Comparison of ENCODE assay signal across 8 cellular contexts in genomic region chr6:134318396-134319281, GRCh38. TPM values are rescaled to one million over a fixed set of nuclear protein-coding genes. Genes with fewer than 3 reads are reported as not detected.
DNase-seq lines count a peak whose midpoint lies in the region; ATAC-seq and TF ChIP-seq lines count a peak whose summit lies in the region.

No MANE protein-coding gene starts in this region.

- no peaks in the 10 kb centered on the region for H3K36me3 ChIP-seq in CD4-positive, CD25-positive, alpha-beta regulatory T cell (ENCODE audit: control insufficient read depth, insufficient read depth, low read length)
- no peaks in the 10 kb centered on the region for H3K36me3 ChIP-seq in HUES64 (ENCODE audit: insufficient read depth, low read length)
- H3K36me3 ChIP-seq in sigmoid colon: no peaks in the 10 kb centered on the region
- no peaks in the 10 kb centered on the region for H3K36me3 ChIP-seq in MM.1S (replicated peaks; ENCODE audit: insufficient read depth, low read length)

- no peaks in the 10 kb centered on the region for H3K79me2 ChIP-seq in MM.1S (ENCODE audit: low read length)

- peak overlapping the region; percentile 79 to 93 (median 86) for H3K4me3 Mint-ChIP-seq in CD4-positive, CD25-positive, alpha-beta regulatory T cell
- peak overlapping the region; percentile 80 for H3K4me3 Mint-ChIP-seq in chondrocyte (ENCODE audit: unreplicated experiment)
- H3K4me3 Mint-ChIP-seq in nephron progenitor cell: peak overlapping the region; percentile 89

- H3K9ac ChIP-seq in HUES64 (ENCODE audit: low read depth, low read length) (no peak overlapping the region), MM.1S (ENCODE audit: low read length) (no peak overlapping the region)

- H3K9me2 ChIP-seq in MM.1S (replicated peaks; ENCODE audit: insufficient read depth, low read length): no peaks in the 10 kb centered on the region

- peaks cover 12% of the 10 kb centered on the region for H3K4me1 ChIP-seq in CD4-positive, CD25-positive, alpha-beta regulatory T cell (ENCODE audit: control insufficient read depth, insufficient read depth, low read length, poor library complexity, severe bottlenecking)
- H3K4me1 ChIP-seq in HUES64 (ENCODE audit: insufficient read depth, low read length) (peaks cover 22% of the 10 kb centered on the region), sigmoid colon (peaks cover 0 to 12% (median 3%) of the 10 kb centered on the region in 4 donors), MM.1S (ENCODE audit: low read length) (no peaks in the 10 kb centered on the region)

- no peak for TF ChIP-seq CTCF in chondrocyte (IDR thresholded peaks at IDR 0.05)
- no peak for TF ChIP-seq CTCF in nephron progenitor cell (IDR thresholded peaks at IDR 0.05)
- TF ChIP-seq CTCF in sigmoid colon (IDR thresholded peaks at IDR 0.05): no peak
- TF ChIP-seq CTCF in MM.1S (IDR thresholded peaks at IDR 0.05; ENCODE audit: low read length): no peak

- no peaks in the 10 kb centered on the region for H3K36me3 Mint-ChIP-seq in CD4-positive, CD25-positive, alpha-beta regulatory T cell
- H3K36me3 Mint-ChIP-seq in chondrocyte (ENCODE audit: low read depth) (no peaks in the 10 kb centered on the region), nephron progenitor cell (ENCODE audit: low read depth) (no peaks in the 10 kb centered on the region)

- ATAC-seq in CD4-positive, CD25-positive, alpha-beta regulatory T cell (ENCODE audit: low read depth in 2 of 2): no peak
- no peak for ATAC-seq in GM18873 (IDR thresholded peaks at IDR 0.05; ENCODE audit: low FRiP score, unreplicated experiment)

- H3F3A ChIP-seq in MM.1S (ENCODE audit: insufficient read depth, low read length): no peaks in the 10 kb centered on the region

- intact Hi-C loops in sigmoid colon (cut with DNase I): no loop called here

- 94% methylated on average over 2 of the region's 5 CpGs for whole genome bisulfite sequencing in HUES64
- 40 to 69% methylated on average over 5 of the region's 5 CpGs for WGBS in sigmoid colon, 2 donors

- peaks cover 46% of the 10 kb centered on the region for H3K27me3 Mint-ChIP-seq in CD4-positive, CD25-positive, alpha-beta regulatory T cell
- H3K27me3 Mint-ChIP-seq in chondrocyte (ENCODE audit: low read depth) (no peaks in the 10 kb centered on the region), nephron progenitor cell (ENCODE audit: low read depth, poor library complexity) (peaks cover 39% of the 10 kb centered on the region)

- H4K20me1 ChIP-seq in MM.1S (ENCODE audit: insufficient read depth, low read length): no peaks in the 10 kb centered on the region

- H3K4me1 Mint-ChIP-seq in CD4-positive, CD25-positive, alpha-beta regulatory T cell: peaks cover 5 to 20% (median 12%) of the 10 kb centered on the region in 4 donors
- H3K4me1 Mint-ChIP-seq in chondrocyte (ENCODE audit: low read depth) (peaks cover 22% of the 10 kb centered on the region), nephron progenitor cell (peaks cover 17% of the 10 kb centered on the region)

- peak overlapping the region; percentile 78 for H3K4me3 ChIP-seq in CD4-positive, CD25-positive, alpha-beta regulatory T cell (ENCODE audit: low read depth, low read length)
- peak overlapping the region; percentile 64 for H3K4me3 ChIP-seq in HUES64 (ENCODE audit: low read length)
- peak overlapping the region in 2 of 4 donors; percentile 37 to 45 for H3K4me3 ChIP-seq in sigmoid colon
- no peak overlapping the region for H3K4me3 ChIP-seq in MM.1S (ENCODE audit: low read length)

- H3K9me3 Mint-ChIP-seq in CD4-positive, CD25-positive, alpha-beta regulatory T cell: peaks cover 0 to 5% (median 0%) of the 10 kb centered on the region in 7 donors
- H3K9me3 Mint-ChIP-seq in chondrocyte (ENCODE audit: low read depth): no peaks in the 10 kb centered on the region
- no peaks in the 10 kb centered on the region for H3K9me3 Mint-ChIP-seq in nephron progenitor cell

- TF ChIP-seq EP300 in sigmoid colon (IDR thresholded peaks at IDR 0.05): no peak

- H3K9me3 ChIP-seq in CD4-positive, CD25-positive, alpha-beta regulatory T cell (ENCODE audit: control insufficient read depth in 2 of 2, low read length in 2 of 2): no peaks in the 10 kb centered on the region
- H3K9me3 ChIP-seq in HUES64 (ENCODE audit: insufficient read depth, low read depth, low read length): no peaks in the 10 kb centered on the region
- H3K9me3 ChIP-seq in sigmoid colon: no peaks in the 10 kb centered on the region
- H3K9me3 ChIP-seq in MM.1S (replicated peaks; ENCODE audit: insufficient read depth, low read length): no peaks in the 10 kb centered on the region

- TF ChIP-seq POLR2A in sigmoid colon (IDR thresholded peaks at IDR 0.05): no peak

- H2AFZ ChIP-seq in MM.1S (ENCODE audit: low read length): no peak overlapping the region

- no peak overlapping the region for H3K27ac Mint-ChIP-seq in CD4-positive, CD25-positive, alpha-beta regulatory T cell
- H3K27ac Mint-ChIP-seq in chondrocyte (ENCODE audit: unreplicated experiment) (no peak overlapping the region), nephron progenitor cell (no peak overlapping the region)

- DNase-seq in CD4-positive, CD25-positive, alpha-beta regulatory T cell: no peak
- DNase-seq in chondrocyte (ENCODE audit: low spot score): no peak
- DNase-seq in nephron progenitor cell: no peak
- no peak for DNase-seq in sigmoid colon
- DNase-seq in NCI-H187 treated with DMSO at 0.1 percent for 48 hours (lab: John Stamatoyannopoulos, UW): no peak
- DNase-seq in MM.1S: no peak

- no peak overlapping the region for H3K27ac ChIP-seq in CD4-positive, CD25-positive, alpha-beta regulatory T cell (ENCODE audit: insufficient read depth, low read length, poor library complexity, severe bottlenecking)
- H3K27ac ChIP-seq in HUES64 (ENCODE audit: low read depth, low read length) (no peak overlapping the region), sigmoid colon (no peak overlapping the region), MM.1S (ENCODE audit: low read length) (no peak overlapping the region)

- H3K27me3 ChIP-seq in CD4-positive, CD25-positive, alpha-beta regulatory T cell (ENCODE audit: control insufficient read depth, insufficient read depth, low read length): peaks cover 9% of the 10 kb centered on the region
- H3K27me3 ChIP-seq in HUES64 (ENCODE audit: insufficient read depth, low read length) (peaks cover 21% of the 10 kb centered on the region), sigmoid colon (peaks cover 0 to 32% (median 4%) of the 10 kb centered on the region in 3 donors), MM.1S (replicated peaks; ENCODE audit: insufficient read depth, low read length) (no peaks in the 10 kb centered on the region)

- no peak overlapping the region for H3K4me2 ChIP-seq in MM.1S (ENCODE audit: low read depth, low read length)

RNA-seq across cellular contexts. Expression of gene SGK1, which starts 0.7 kb away (rescaled TPM):
- 193 TPM for total RNA-seq in CD4-positive, CD25-positive, alpha-beta regulatory T cell
- 1 to 10 TPM; 3.6 to 8.6 (median 4.0) TPM for polyA plus RNA-seq in CD4-positive, CD25-positive, alpha-beta regulatory T cell
- 11.6 TPM for polyA plus RNA-seq in HUES64 (2013, experiment 1 of 2)
- 8.4 TPM for polyA plus RNA-seq in HUES64 (2013, experiment 2 of 2)
- 91.0 to 128 TPM (median 102 TPM) in 3 replicates for total RNA-seq in chondrocyte
- total RNA-seq in sigmoid colon: 10 to 100 TPM; 17.2 to 35.2 (median 24.1) TPM
- 100 to 1,000 TPM in 2 of 3 donors, 10 to 100 TPM in 1; 57.1 to 352 (median 214) TPM for polyA plus RNA-seq in sigmoid colon
